ENCODE assay signal across 14 cellular contexts in the genomic region with DNA sequence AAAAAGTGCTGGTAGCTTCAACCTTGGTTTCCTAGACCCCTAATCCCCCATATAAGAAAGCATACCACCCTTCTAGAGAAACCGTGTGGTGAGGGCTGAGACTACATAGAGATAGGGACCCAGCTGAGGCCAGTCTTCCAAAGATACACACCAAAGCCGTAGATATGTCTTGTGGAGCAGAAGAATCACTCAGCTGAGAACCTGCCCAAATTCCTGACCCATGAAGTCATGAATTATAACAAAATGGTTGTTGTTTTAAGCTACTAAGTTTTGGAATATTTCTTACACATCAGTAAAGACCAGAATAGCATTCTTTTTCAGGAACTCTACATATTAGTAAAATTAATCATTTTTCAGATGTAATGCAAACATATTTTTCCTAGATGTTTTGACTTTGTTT.
DNase-seq lines count a peak whose midpoint lies in the region; ATAC-seq, FAIRE-seq and TF ChIP-seq lines count a peak whose summit lies in the region.
"Had no signal": no experiment of that assay in that cellular context is flagged by ENCODE, and none has a peak within 500 bp of the region (broad histone marks: within the 10 kb centered on the region; RNA-seq: fewer than 3 reads in every experiment).

No MANE protein-coding gene starts in this region.

- peak overlapping the region; percentile 74 for H3K27ac ChIP-seq in epithelial cell of prostate

- ATAC-seq in GM21737 (IDR thresholded peaks at IDR 0.05; ENCODE audit: unreplicated experiment) (no peak), HG03095 (IDR thresholded peaks at IDR 0.05; ENCODE audit: unreplicated experiment) (no peak)

- no peak for TF ChIP-seq CTCF in GM10266 (IDR thresholded peaks at IDR 0.05; ENCODE audit: control insufficient read depth, insufficient read depth, low read depth, missing control alignments)

- FAIRE-seq in RCC 7860 (lab: Jason Lieb, UNC) = no peak
- FAIRE-seq: colon had no signal

- intact Hi-C loops in head of caudate nucleus (cut with DNase I) = no loop called here

- DNase-seq in EH (ENCODE audit: low read depth) (peak; percentile 93), RCC 7860 (ENCODE audit: low spot score) (peak; percentile 66), epithelial cell of prostate (ENCODE audit: low read depth, low spot score) (no peak), non-pigmented ciliary epithelial cell (ENCODE audit: low read depth) (peak; percentile 69), head of caudate nucleus (no peak), GM10266 (ENCODE audit: extremely low spot score) (no peak)
- DNase-seq: activated B cell treated with CpG ODN at 0.5 μM for 24 hours, Caco-2, hippocampal formation, KBM-7, RPMI8226 had no signal

Comparison
In these comparisons a context has a peak if more than half of its experiments do, and no peak if none do; other contexts are left out.
1. DNase-seq: peak in EH (single experiment), RCC 7860 (single experiment) and non-pigmented ciliary epithelial cell (single experiment); none in epithelial cell of prostate (single experiment), head of caudate nucleus (0 of 42) and GM10266 (single experiment).